Comparison of ENCODE assay signal across 10 cellular contexts in the genomic region with DNA sequence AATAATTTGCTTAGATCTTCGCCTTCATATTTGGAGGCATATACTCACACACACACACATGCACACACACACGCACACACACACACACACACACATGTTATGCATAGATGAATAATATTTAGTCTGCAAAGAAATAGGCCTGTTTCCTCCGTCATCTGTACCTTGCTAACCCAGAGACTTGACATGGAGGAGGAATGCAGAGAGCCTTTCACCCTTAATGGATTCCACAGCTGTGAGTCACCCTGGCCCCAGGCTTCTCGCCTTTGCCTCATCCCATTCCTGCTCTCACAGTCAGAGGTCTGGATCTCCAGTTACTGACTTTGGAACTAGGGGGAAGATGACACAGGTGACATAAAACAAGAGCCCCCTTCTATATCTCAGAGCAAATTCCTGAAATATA. TPM values are rescaled to one million over a fixed set of nuclear protein-coding genes. Genes with fewer than 3 reads are reported as not detected.
DNase-seq lines count a peak whose midpoint lies in the region; ATAC-seq and TF ChIP-seq lines count a peak whose summit lies in the region.
"Had no signal": no experiment of that assay in that cellular context is flagged by ENCODE, and none has a peak within 500 bp of the region (broad histone marks: within the 10 kb centered on the region; RNA-seq: fewer than 3 reads in every experiment).

No MANE protein-coding gene starts in this region.

- H3K36me3 Mint-ChIP-seq in WTC11, result peaks cover 2% of the 10 kb centered on the region; the same call in 1 of the 2 replicates
- no peaks in the 10 kb centered on the region for H3K36me3 Mint-ChIP-seq in CD8-positive, alpha-beta memory T cell

- peaks cover 91% of the 10 kb centered on the region for H3K4me1 Mint-ChIP-seq in WTC11
- no peaks in the 10 kb centered on the region for H3K4me1 Mint-ChIP-seq in CD8-positive, alpha-beta memory T cell

- H3K27ac Mint-ChIP-seq in WTC11, result peak overlapping the region; percentile 86
- H3K27ac Mint-ChIP-seq in CD8-positive, alpha-beta memory T cell, result no peak overlapping the region

- DNase-seq in H4 (ENCODE audit: low spot score) (peak; percentile 90), WTC11 (ENCODE audit: low spot score) (peak; percentile 76), left ventricle myocardium superior (no peak), renal cortical epithelial cell (ENCODE audit: low read depth) (peak; percentile 97)
- DNase-seq in CD8-positive, alpha-beta memory T cell, result no peak
- DNase-seq: activated CD4-positive, alpha-beta T cell treated with anti-CD3 and anti-CD28 coated beads for 4 hours had no signal

- no peak overlapping the region for H3K4me3 ChIP-seq in CD8-positive, alpha-beta memory T cell (ENCODE audit: low read length)
- H3K4me3 ChIP-seq: K562 had no signal

- peaks cover 2% of the 10 kb centered on the region; the same call in 1 of the 2 replicates for H3K9me3 Mint-ChIP-seq in WTC11
- H3K9me3 Mint-ChIP-seq in CD8-positive, alpha-beta memory T cell, result peaks cover 0 to 5% (median 1%) of the 10 kb centered on the region in 5 donors

- no peaks in the 10 kb centered on the region for H3K9me3 ChIP-seq in CD8-positive, alpha-beta memory T cell (ENCODE audit: low read length)

- CTCF ChIA-PET in WTC11 (lab: Charles Lee), result no interaction called here
- CTCF ChIA-PET in CD8-positive, alpha-beta memory T cell (lab: Charles Lee), result no interaction called here

- H3K36me3 ChIP-seq in CD8-positive, alpha-beta memory T cell (ENCODE audit: insufficient read depth, low read length), result no peaks in the 10 kb centered on the region

- no peaks in the 10 kb centered on the region for H3K27me3 Mint-ChIP-seq in WTC11 (ENCODE audit: low read depth)
- peaks cover 0 to 3% of the 10 kb centered on the region in 2 donors for H3K27me3 Mint-ChIP-seq in CD8-positive, alpha-beta memory T cell

- POLR2A ChIA-PET in WTC11 (lab: Charles Lee), result no interaction called here
- POLR2A ChIA-PET in CD8-positive, alpha-beta memory T cell (lab: Charles Lee), result no interaction called here

- no peak for TF ChIP-seq CTCF in WTC11 (IDR thresholded peaks at IDR 0.05)

- peak overlapping the region; percentile 32; the same call in 1 of the 2 replicates for H3K4me3 Mint-ChIP-seq in WTC11
- H3K4me3 Mint-ChIP-seq in CD8-positive, alpha-beta memory T cell, result no peak overlapping the region

- no peak overlapping the region for H3K27ac ChIP-seq in CD8-positive, alpha-beta memory T cell (ENCODE audit: low read depth, low read length)

- H3K4me1 ChIP-seq in CD8-positive, alpha-beta memory T cell (ENCODE audit: insufficient read depth, low read length), result no peaks in the 10 kb centered on the region

- intact Hi-C loops in left ventricle myocardium superior (cut with micrococcal nuclease), result no loop called here

- ATAC-seq in WTC11 (peak; percentile 91), left ventricle myocardium superior (peak; percentile 79), HG03457 (IDR thresholded peaks at IDR 0.05; ENCODE audit: unreplicated experiment) (no peak), GM21390 (IDR thresholded peaks at IDR 0.05; ENCODE audit: unreplicated experiment) (no peak), HG03045 (IDR thresholded peaks at IDR 0.05; ENCODE audit: unreplicated experiment) (no peak)
- ATAC-seq: K562 had no signal

- H3K27me3 ChIP-seq in CD8-positive, alpha-beta memory T cell (ENCODE audit: insufficient read depth, low read length, poor library complexity, severe bottlenecking), result no peaks in the 10 kb centered on the region

TF ChIP-seq in WTC11, 78 proteins besides CTCF, POLR2A, EP300 and RAD21:
- TF ChIP-seq ZNF423 (CRISPR knock-in tag; IDR thresholded peaks at IDR 0.05) (no peak; the same call in 1 of the 2 replicates), ARID4B (CRISPR knock-in tag; IDR thresholded peaks at IDR 0.05; ENCODE audit: borderline replicate concordance) (no peak), TEAD1 (CRISPR knock-in tag; IDR thresholded peaks at IDR 0.05) (peak; percentile 43; the same call in 1 of the 2 replicates)
- TF ChIP-seq, protein P1, sequence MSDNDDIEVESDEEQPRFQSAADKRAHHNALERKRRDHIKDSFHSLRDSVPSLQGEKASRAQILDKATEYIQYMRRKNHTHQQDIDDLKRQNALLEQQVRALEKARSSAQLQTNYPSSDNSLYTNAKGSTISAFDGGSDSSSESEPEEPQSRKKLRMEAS (CRISPR knock-in tag; IDR thresholded peaks at IDR 0.05), result 0 out of 2 replicates have a peak, but pooled peaks have one; percentile 17
- TF ChIP-seq, protein P2, sequence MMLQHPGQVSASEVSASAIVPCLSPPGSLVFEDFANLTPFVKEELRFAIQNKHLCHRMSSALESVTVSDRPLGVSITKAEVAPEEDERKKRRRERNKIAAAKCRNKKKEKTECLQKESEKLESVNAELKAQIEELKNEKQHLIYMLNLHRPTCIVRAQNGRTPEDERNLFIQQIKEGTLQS (CRISPR knock-in tag; conservative IDR thresholded peaks at IDR 0.05), result 0 out of 2 replicates have a peak, but pooled peaks have one; percentile 50

RNA-seq across cellular contexts. Expression of gene ZNF462, which starts 29.7 kb away (rescaled TPM):
- total RNA-seq in H4 (2014; rRNA removed; shearing (Covaris generic)), result 6.5 and 8.2 TPM in 2 replicates
- total RNA-seq in WTC11 (2021) (101 to 121 TPM (median 103 TPM) in 3 replicates), left ventricle myocardium superior (23.0 TPM), renal cortical epithelial cell (20.7 and 36.1 TPM in 2 replicates)
- under 1 TPM; 0.13 to 0.18 TPM for total RNA-seq in CD8-positive, alpha-beta memory T cell
- not detected for polyA plus RNA-seq in CD8-positive, alpha-beta memory T cell
- polyA plus RNA-seq: K562 had no signal

Comparison
In these comparisons a context has a peak if more than half of its experiments do, and no peak if none do; other contexts are left out.
1. DNase-seq: peak in H4 (single experiment), WTC11 (single experiment) and renal cortical epithelial cell (single experiment); none in left ventricle myocardium superior (single experiment) and CD8-positive, alpha-beta memory T cell (0 of 5).
2. ATAC-seq: peak in WTC11 (single experiment) and left ventricle myocardium superior (single experiment); none in HG03457 (single experiment), GM21390 (single experiment) and HG03045 (single experiment).